Comparison of ENCODE assay signal across 8 cellular contexts in genomic region chr21:42460391-42461184, GRCh38. TPM values are rescaled to one million over a fixed set of nuclear protein-coding genes. Genes with fewer than 3 reads are reported as not detected.
A peak's percentile ranks its signal among the peaks of the same experiment; 100 is the strongest.
DNase-seq lines count a peak whose midpoint lies in the region; ATAC-seq and TF ChIP-seq lines count a peak whose summit lies in the region.

No MANE protein-coding gene starts in this region.

- no peaks in the 10 kb centered on the region for H3K27me3 Mint-ChIP-seq in T-helper 2 cell treated with Interferon-gamma antibody and Interleukin-4, amounts not matched to agents 5 μg/mL and 100 μg/mL, for 36 hours (ENCODE audit: low read depth)
- H3K27me3 Mint-ChIP-seq in naive thymus-derived CD8-positive, alpha-beta T cell: peaks cover 0 to 1% (median 0%) of the 10 kb centered on the region in 5 donors
- H3K27me3 Mint-ChIP-seq in CD14-positive monocyte (ENCODE audit: low read depth in 3 of 3): peaks cover 0 to 3% (median 3%) of the 10 kb centered on the region in 3 donors

- POLR2A ChIA-PET in naive thymus-derived CD8-positive, alpha-beta T cell (lab: Charles Lee): interaction anchor here (0.5 to 2.2 kb wide), 2 partner anchors 9 to 67 kb away, joined by 3 to 6 read pairs; no protein-coding TSS in a partner anchor

- H3K4me3 ChIP-seq in Loucy (ENCODE audit: low read length, poor library complexity, severe bottlenecking): peak overlapping the region; percentile 43
- H3K4me3 ChIP-seq in left ventricle myocardium inferior: no peak overlapping the region

- no peaks in the 10 kb centered on the region for H3K9me3 Mint-ChIP-seq in T-helper 2 cell treated with Interferon-gamma antibody and Interleukin-4, amounts not matched to agents 5 μg/mL and 100 μg/mL, for 36 hours
- no peaks in the 10 kb centered on the region for H3K9me3 Mint-ChIP-seq in naive thymus-derived CD8-positive, alpha-beta T cell
- peaks cover 0 to 3% (median 0%) of the 10 kb centered on the region in 7 donors for H3K9me3 Mint-ChIP-seq in CD14-positive monocyte

- ATAC-seq in GM19468 (IDR thresholded peaks at IDR 0.05; ENCODE audit: extremely low read depth, unreplicated experiment): peak; percentile 27
- ATAC-seq in naive thymus-derived CD8-positive, alpha-beta T cell: peak; percentile 76

- peaks cover 54% of the 10 kb centered on the region for H3K4me1 Mint-ChIP-seq in T-helper 2 cell treated with Interferon-gamma antibody and Interleukin-4, amounts not matched to agents 5 μg/mL and 100 μg/mL, for 36 hours (ENCODE audit: low read depth)
- H3K4me1 Mint-ChIP-seq in naive thymus-derived CD8-positive, alpha-beta T cell: peaks cover 47 to 71% (median 69%) of the 10 kb centered on the region in 4 donors
- H3K4me1 Mint-ChIP-seq in CD14-positive monocyte: peaks cover 28% of the 10 kb centered on the region

- H4K20me1 ChIP-seq in Loucy (ENCODE audit: insufficient read depth, low read length, poor library complexity, severe bottlenecking): no peaks in the 10 kb centered on the region

- H3K4me1 ChIP-seq in Loucy (ENCODE audit: insufficient read depth, low read length, poor library complexity, severe bottlenecking): peaks cover 84% of the 10 kb centered on the region
- no peaks in the 10 kb centered on the region for H3K4me1 ChIP-seq in left ventricle myocardium inferior

- H2AFZ ChIP-seq in Loucy (ENCODE audit: low read length): no peak overlapping the region

- H3K27me3 ChIP-seq in Loucy (ENCODE audit: insufficient read depth, low read length, poor library complexity, severe bottlenecking) (no peaks in the 10 kb centered on the region), left ventricle myocardium inferior (ENCODE audit: low read depth) (peaks cover 7% of the 10 kb centered on the region)

- peak overlapping the region; percentile 86 for H3K4me2 ChIP-seq in Loucy (ENCODE audit: low read depth, low read length, poor library complexity, severe bottlenecking)

- no peaks in the 10 kb centered on the region for H3K36me3 Mint-ChIP-seq in T-helper 2 cell treated with Interferon-gamma antibody and Interleukin-4, amounts not matched to agents 5 μg/mL and 100 μg/mL, for 36 hours (ENCODE audit: low read depth)
- H3K36me3 Mint-ChIP-seq in naive thymus-derived CD8-positive, alpha-beta T cell: no peaks in the 10 kb centered on the region
- no peaks in the 10 kb centered on the region for H3K36me3 Mint-ChIP-seq in CD14-positive monocyte

- peaks cover 9% of the 10 kb centered on the region; the same call in 1 of the 2 replicates for H3F3A ChIP-seq in Loucy (ENCODE audit: low read depth)

- intact Hi-C loops in left ventricle myocardium inferior (cut with micrococcal nuclease) (no loop called here), CD14-positive monocyte (cut with micrococcal nuclease) (loop anchor here in 1 of 2 donors (10.0 kb wide), 1 partner anchor 646 kb away; no protein-coding TSS in a partner anchor)

- H3K4me3 Mint-ChIP-seq in T-helper 2 cell treated with Interferon-gamma antibody and Interleukin-4, amounts not matched to agents 5 μg/mL and 100 μg/mL, for 36 hours: no peak overlapping the region
- peak overlapping the region; percentile 37 to 78 (median 65) for H3K4me3 Mint-ChIP-seq in naive thymus-derived CD8-positive, alpha-beta T cell
- no peak overlapping the region for H3K4me3 Mint-ChIP-seq in CD14-positive monocyte

- DNase-seq in DMS53 treated with DMSO at 0.1 percent for 48 hours (lab: John Stamatoyannopoulos, UW; ENCODE audit: unreplicated experiment) (peak; percentile 79), left ventricle myocardium inferior (no peak), CD14-positive monocyte (ENCODE audit: low spot score) (no peak), ACHN (no peak)
- DNase-seq in T-helper 2 cell treated with Interferon-gamma antibody and Interleukin-4, amounts not matched to agents 5 μg/mL and 100 μg/mL, for 36 hours (ENCODE audit: low spot score): no peak
- peak; percentile 29 to 87 (median 71) for DNase-seq in naive thymus-derived CD8-positive, alpha-beta T cell

- no peaks in the 10 kb centered on the region for H3K9me2 ChIP-seq in Loucy (replicated peaks; ENCODE audit: low read depth, low read length)

- no peaks in the 10 kb centered on the region for H3K79me2 ChIP-seq in Loucy (ENCODE audit: insufficient read depth, low read length)

- peak overlapping the region; percentile 83 for H3K9ac ChIP-seq in Loucy (ENCODE audit: low read depth, low read length, poor library complexity, severe bottlenecking)

- peak overlapping the region; percentile 26 for H3K27ac Mint-ChIP-seq in T-helper 2 cell treated with Interferon-gamma antibody and Interleukin-4, amounts not matched to agents 5 μg/mL and 100 μg/mL, for 36 hours
- peak overlapping the region; percentile 82 to 99 (median 98) for H3K27ac Mint-ChIP-seq in naive thymus-derived CD8-positive, alpha-beta T cell
- peak overlapping the region in 1 of 7 donors; percentile 61 for H3K27ac Mint-ChIP-seq in CD14-positive monocyte

- in situ Hi-C loops in ACHN (cut with HindIII; ENCODE audit: low pct_ligation_motif_present, low pct_unique_long_range_greater_than_20kb, low sequenced_read_pairs): no loop called here

- H3K27ac ChIP-seq in left ventricle myocardium inferior (replicated peaks): no peak overlapping the region

- no peaks in the 10 kb centered on the region for H3K36me3 ChIP-seq in Loucy (ENCODE audit: insufficient read depth, low read length)
- H3K36me3 ChIP-seq in left ventricle myocardium inferior: no peaks in the 10 kb centered on the region

- TF ChIP-seq CTCF in Loucy (conservative IDR thresholded peaks at IDR 0.05; ENCODE audit: low read length): no peak
- TF ChIP-seq CTCF in left ventricle myocardium inferior (IDR thresholded peaks at IDR 0.05; ENCODE audit: borderline replicate concordance): no peak
- no peak for TF ChIP-seq CTCF in CD14-positive monocyte (IDR thresholded peaks at IDR 0.05)

- H3K9me3 ChIP-seq in Loucy (ENCODE audit: insufficient read depth, low read depth, low read length) (no peaks in the 10 kb centered on the region; the same call in 1 of the 2 replicates), left ventricle myocardium inferior (replicated peaks) (no peaks in the 10 kb centered on the region)

RNA-seq across cellular contexts. Expression of gene RSPH1, which starts 35.4 kb away (rescaled TPM):
- under 1 TPM in 1 of 2 experiments, not detected in 1; 0.14 TPM for total RNA-seq in naive thymus-derived CD8-positive, alpha-beta T cell
- polyA plus RNA-seq in naive thymus-derived CD8-positive, alpha-beta T cell: not detected
- total RNA-seq in left ventricle myocardium inferior: not detected
- polyA plus RNA-seq in CD14-positive monocyte: not detected

RNA-seq across cellular contexts. Expression of gene SLC37A1, which starts 53.1 kb away (rescaled TPM):
- 10 to 100 TPM; 16.5 to 18.7 TPM for total RNA-seq in naive thymus-derived CD8-positive, alpha-beta T cell
- polyA plus RNA-seq in naive thymus-derived CD8-positive, alpha-beta T cell: 1 to 10 TPM; 2.7 to 6.9 (median 3.8) TPM
- total RNA-seq in left ventricle myocardium inferior: 3.8 TPM
- polyA plus RNA-seq in CD14-positive monocyte: 1 to 10 TPM; 2.7 to 4.3 TPM

RNA-seq across cellular contexts. Expression of gene UBASH3A, which starts 56.9 kb away (rescaled TPM):
- total RNA-seq in naive thymus-derived CD8-positive, alpha-beta T cell: 10 to 100 TPM; 91.6 to 99.6 TPM
- polyA plus RNA-seq in naive thymus-derived CD8-positive, alpha-beta T cell: 10 to 100 TPM; 32.8 to 75.3 (median 53.9) TPM
- total RNA-seq in left ventricle myocardium inferior: not detected
- polyA plus RNA-seq in CD14-positive monocyte: not detected

Comparison
In these comparisons a context has a peak if more than half of its experiments do, and no peak if none do; other contexts are left out.
1. DNase-seq: peak in DMS53 treated with DMSO at 0.1 percent for 48 hours (single experiment) and naive thymus-derived CD8-positive, alpha-beta T cell (10 of 10); none in T-helper 2 cell treated with Interferon-gamma antibody and Interleukin-4, amounts not matched to agents 5 μg/mL and 100 μg/mL, for 36 hours (single experiment), left ventricle myocardium inferior (single experiment), CD14-positive monocyte (single experiment) and ACHN (single experiment).
2. H3K4me3 Mint-ChIP-seq: peak in naive thymus-derived CD8-positive, alpha-beta T cell (10 of 10); none in T-helper 2 cell treated with Interferon-gamma antibody and Interleukin-4, amounts not matched to agents 5 μg/mL and 100 μg/mL, for 36 hours (single experiment) and CD14-positive monocyte (0 of 2).
3. RNA of gene UBASH3A, which starts 56.9 kb away (total RNA-seq): 91.6 to 99.6 TPM in naive thymus-derived CD8-positive, alpha-beta T cell; not detected in left ventricle myocardium inferior (single experiment); every median in the first group is over 10 times any median in the second.